In the genomic region with DNA sequence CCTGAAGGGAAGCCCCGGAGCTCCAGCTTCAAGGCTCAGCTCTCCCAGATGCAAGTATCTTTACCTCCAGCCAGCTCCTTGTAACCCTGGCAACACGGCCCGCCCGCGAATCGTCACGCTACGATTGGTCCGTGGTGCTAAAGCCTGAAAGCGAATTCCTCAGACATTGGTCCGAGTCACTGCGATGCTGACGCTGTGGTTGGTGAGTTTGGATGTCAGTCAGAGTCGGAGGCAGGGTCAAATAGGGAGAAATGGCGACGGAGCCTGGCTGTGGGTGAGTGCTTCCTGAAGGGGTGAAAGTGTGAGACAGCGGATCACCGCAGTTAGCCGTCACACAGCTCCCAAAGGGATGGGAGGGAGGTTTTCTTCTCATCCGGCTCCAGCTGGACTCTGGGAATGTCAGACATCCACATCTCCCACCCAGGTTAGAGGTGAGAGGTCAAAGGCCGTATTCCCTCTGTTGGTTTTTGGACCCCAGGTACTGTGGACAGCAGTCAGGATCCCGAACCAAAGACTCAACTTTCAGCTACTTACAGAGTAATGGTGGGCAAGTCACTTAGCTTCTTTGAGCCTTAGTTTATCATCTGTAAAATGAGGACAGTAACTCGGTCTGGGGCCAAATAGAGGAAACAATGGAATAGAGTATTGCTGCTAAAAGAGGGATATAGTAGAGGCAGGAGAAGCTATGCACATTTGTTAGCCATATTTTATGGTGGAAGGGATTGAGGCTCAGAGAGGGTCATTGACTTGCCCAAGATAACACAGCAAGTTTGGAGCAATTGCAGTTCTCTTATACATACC, we compare ENCODE assay signal across 8 cellular contexts. TPM values are rescaled to one million over a fixed set of nuclear protein-coding genes. Genes with fewer than 3 reads are reported as not detected.
A peak's percentile ranks its signal among the peaks of the same experiment; 100 is the strongest.
DNase-seq lines count a peak whose midpoint lies in the region; ATAC-seq and TF ChIP-seq lines count a peak whose summit lies in the region.

A gene (plus strand): TSS at position 240 of the 801 bp plus-strand sequence. CDS start 1,366 bp downstream, outside the sequence.

- CTCF ChIA-PET in naive thymus-derived CD4-positive, alpha-beta T cell (lab: Charles Lee), result interaction anchor here (1.2 to 2.3 kb wide), 3 partner anchors 9 to 88 kb away, joined by 3 to 9 read pairs (median 6); a partner anchor contains a TSS

- H3K27ac Mint-ChIP-seq in activated T-helper 17 cell treated with anti-CD3 and anti-CD28 coated beads, Interleukin-2, amount 50 U/mL, for 72 hours, result peak within 1 kb of the TSS; percentile 87
- peak within 1 kb of the TSS; percentile 91 to 95 (median 93) for H3K27ac Mint-ChIP-seq in naive thymus-derived CD4-positive, alpha-beta T cell
- H3K27ac Mint-ChIP-seq in stimulated activated memory B cell treated with anti-CD40 and anti-IgM and Interleukin-4, amounts not matched to agents 10 μg/mL and 1 μg/mL and 100 μg/mL, for 72 hours, result peak within 1 kb of the TSS; percentile 83

- peak; percentile 99 for DNase-seq in EH (ENCODE audit: low read depth)
- peak; percentile 99 for DNase-seq in GOT3 (lab: John Stamatoyannopoulos, UW)
- DNase-seq in LHCN-M2 (ENCODE audit: low read depth), result peak; percentile 99
- DNase-seq in RPMI7951 (ENCODE audit: low read depth), result peak; percentile 100
- DNase-seq in fibroblast of mammary gland (ENCODE audit: low read depth), result peak; percentile 99
- peak; percentile 88 to 99 (median 98) for DNase-seq in naive thymus-derived CD4-positive, alpha-beta T cell

- peak; percentile 96 for ATAC-seq in activated T-helper 17 cell treated with anti-CD3 and anti-CD28 coated beads, Interleukin-2, amount 50 U/mL, for 72 hours (replicated peaks)
- ATAC-seq in naive thymus-derived CD4-positive, alpha-beta T cell, result peak; percentile 99
- ATAC-seq in stimulated activated memory B cell treated with anti-CD40 and anti-IgM and Interleukin-4, amounts not matched to agents 10 μg/mL and 1 μg/mL and 100 μg/mL, for 72 hours, result peak; percentile 99

- peak within 1 kb of the TSS; percentile 83 for H3K4me3 ChIP-seq in fibroblast of mammary gland (ENCODE audit: control insufficient read depth, low read depth, low read length)
- peak within 1 kb of the TSS; percentile 75 for H3K4me3 ChIP-seq in naive thymus-derived CD4-positive, alpha-beta T cell (ENCODE audit: low read length)

- peak within 1 kb of the TSS; percentile 86 for H3K4me3 Mint-ChIP-seq in activated T-helper 17 cell treated with anti-CD3 and anti-CD28 coated beads, Interleukin-2, amount 50 U/mL, for 72 hours
- H3K4me3 Mint-ChIP-seq in naive thymus-derived CD4-positive, alpha-beta T cell, result peak within 1 kb of the TSS; percentile 83 to 95 (median 92)
- H3K4me3 Mint-ChIP-seq in stimulated activated memory B cell treated with anti-CD40 and anti-IgM and Interleukin-4, amounts not matched to agents 10 μg/mL and 1 μg/mL and 100 μg/mL, for 72 hours, result peak within 1 kb of the TSS; percentile 81

- peaks cover 28% of the 10 kb centered on the region for H3K4me1 Mint-ChIP-seq in activated T-helper 17 cell treated with anti-CD3 and anti-CD28 coated beads, Interleukin-2, amount 50 U/mL, for 72 hours
- H3K4me1 Mint-ChIP-seq in naive thymus-derived CD4-positive, alpha-beta T cell, result peaks cover 26 to 43% (median 38%) of the 10 kb centered on the region in 7 donors
- H3K4me1 Mint-ChIP-seq in stimulated activated memory B cell treated with anti-CD40 and anti-IgM and Interleukin-4, amounts not matched to agents 10 μg/mL and 1 μg/mL and 100 μg/mL, for 72 hours, result peaks cover 45% of the 10 kb centered on the region

- intact Hi-C loops in naive thymus-derived CD4-positive, alpha-beta T cell (cut with micrococcal nuclease), result loop anchor here (1.0 kb wide), 7 partner anchors 10 to 208 kb away; a partner anchor contains a TSS

- peaks cover 0 to 47% (median 19%) of the 10 kb centered on the region in 3 experiments for H3K36me3 ChIP-seq in naive thymus-derived CD4-positive, alpha-beta T cell (ENCODE audit: control insufficient read depth in 2 of 3, insufficient read depth in 3 of 3, low read length in 3 of 3)

- no peak for TF ChIP-seq CTCF in fibroblast of mammary gland (conservative IDR thresholded peaks at IDR 0.05; ENCODE audit: control insufficient read depth, insufficient read depth, low read depth, low read length)

- no peaks in the 10 kb centered on the region for H3K27me3 Mint-ChIP-seq in activated T-helper 17 cell treated with anti-CD3 and anti-CD28 coated beads, Interleukin-2, amount 50 U/mL, for 72 hours
- no peaks in the 10 kb centered on the region for H3K27me3 Mint-ChIP-seq in naive thymus-derived CD4-positive, alpha-beta T cell
- no peaks in the 10 kb centered on the region for H3K27me3 Mint-ChIP-seq in stimulated activated memory B cell treated with anti-CD40 and anti-IgM and Interleukin-4, amounts not matched to agents 10 μg/mL and 1 μg/mL and 100 μg/mL, for 72 hours

- no peaks in the 10 kb centered on the region for H3K9me3 Mint-ChIP-seq in activated T-helper 17 cell treated with anti-CD3 and anti-CD28 coated beads, Interleukin-2, amount 50 U/mL, for 72 hours
- H3K9me3 Mint-ChIP-seq in naive thymus-derived CD4-positive, alpha-beta T cell, result peaks cover 0 to 1% (median 0%) of the 10 kb centered on the region in 11 donors
- H3K9me3 Mint-ChIP-seq in stimulated activated memory B cell treated with anti-CD40 and anti-IgM and Interleukin-4, amounts not matched to agents 10 μg/mL and 1 μg/mL and 100 μg/mL, for 72 hours, result no peaks in the 10 kb centered on the region

- peaks cover 35% of the 10 kb centered on the region for H3K36me3 Mint-ChIP-seq in activated T-helper 17 cell treated with anti-CD3 and anti-CD28 coated beads, Interleukin-2, amount 50 U/mL, for 72 hours (ENCODE audit: low read depth)
- peaks cover 0 to 24% (median 14%) of the 10 kb centered on the region in 5 donors for H3K36me3 Mint-ChIP-seq in naive thymus-derived CD4-positive, alpha-beta T cell
- peaks cover 21% of the 10 kb centered on the region for H3K36me3 Mint-ChIP-seq in stimulated activated memory B cell treated with anti-CD40 and anti-IgM and Interleukin-4, amounts not matched to agents 10 μg/mL and 1 μg/mL and 100 μg/mL, for 72 hours

- peaks cover 9 to 18% of the 10 kb centered on the region in 2 donors for H3K4me1 ChIP-seq in naive thymus-derived CD4-positive, alpha-beta T cell (ENCODE audit: control insufficient read depth in 2 of 2, insufficient read depth in 2 of 2, low read length in 2 of 2)

- H3K27ac ChIP-seq in naive thymus-derived CD4-positive, alpha-beta T cell (ENCODE audit: low read depth, low read length), result peak within 1 kb of the TSS; percentile 95

- H3K9me3 ChIP-seq in naive thymus-derived CD4-positive, alpha-beta T cell (ENCODE audit: control insufficient read depth in 2 of 3, low read length in 3 of 3), result no peaks in the 10 kb centered on the region

- H3K27me3 ChIP-seq in naive thymus-derived CD4-positive, alpha-beta T cell (ENCODE audit: control insufficient read depth in 2 of 2, insufficient read depth in 2 of 2, low read length in 2 of 2), result no peaks in the 10 kb centered on the region

- POLR2A ChIA-PET in naive thymus-derived CD4-positive, alpha-beta T cell (lab: Charles Lee), result interaction anchor here (0.6 to 6.0 kb wide), 14 partner anchors 10 to 904 kb away, joined by 3 to 64 read pairs (median 4); a partner anchor contains a TSS

RNA-seq across cellular contexts. Expression of the gene that starts here (rescaled TPM):
- total RNA-seq in LHCN-M2 (2014; rRNA removed), result 9.8 and 10.2 TPM in 2 replicates
- polyA plus RNA-seq in LHCN-M2 (2012), result 5.1 TPM
- total RNA-seq in RPMI7951 (2014; rRNA removed; shearing (Covaris generic)), result 17.0 and 20.4 TPM in 2 replicates
- 10 to 100 TPM in 1 of 2 donors, 1 to 10 TPM in 1; 7.8 to 16.0 TPM for total RNA-seq in activated T-helper 17 cell treated with anti-CD3 and anti-CD28 coated beads, Interleukin-2, amount 50 U/mL, for 72 hours
- total RNA-seq in naive thymus-derived CD4-positive, alpha-beta T cell, result 10 to 100 TPM in 2 of 5 experiments, 1 to 10 TPM in 3; 8.2 to 16.0 (median 9.8) TPM
- 10 to 100 TPM in 1 of 2 donors, 1 to 10 TPM in 1; 3.2 to 12.5 TPM for polyA plus RNA-seq in naive thymus-derived CD4-positive, alpha-beta T cell

Comparison
In these comparisons a context has a peak if more than half of its experiments do, and no peak if none do; other contexts are left out.
1. Peak in every context shown above with its lines: DNase-seq, ATAC-seq, H3K4me3 ChIP-seq and H3K27ac ChIP-seq.